ENCODE assay signal across 25 cellular contexts in genomic region chr18:78793313-78793712, GRCh38.
"Had no signal": no experiment of that assay in that cellular context is flagged by ENCODE, and none has a peak within 500 bp of the region (broad histone marks: within the 10 kb centered on the region; RNA-seq: fewer than 3 reads in every experiment).

No MANE protein-coding gene starts in this region.

- H3K27me3 ChIP-seq: gastrocnemius medialis, hepatocyte, neural progenitor cell, right atrium auricular region, testis, tibial artery had no signal

- H3K79me2 ChIP-seq: hepatocyte had no signal

- H3K4me3 ChIP-seq: gastrocnemius medialis, heart left ventricle, hepatocyte, lung, mucosa of descending colon, neural progenitor cell, prostate gland, right atrium auricular region, testis, tibial artery had no signal

- H3K36me3 ChIP-seq: gastrocnemius medialis, heart left ventricle, neural progenitor cell, prostate gland, right atrium auricular region, tibial artery had no signal

- H3K4me1 ChIP-seq: gastrocnemius medialis, heart left ventricle, neural progenitor cell, prostate gland, right atrium auricular region, testis had no signal

- ATAC-seq: effector memory CD8-positive, alpha-beta T cell; gastrocnemius medialis; heart left ventricle; left cardiac atrium; mucosa of descending colon; sciatic nerve; stimulated activated naive CD8-positive, alpha-beta T cell treated with anti-CD3 and anti-CD28 coated beads, Interleukin-15, Interleukin-2, amounts not matched to agents 100 U/mL and 50 U/mL, for 24 hours had no signal

- H3K27ac ChIP-seq: epithelial cell of prostate, gastrocnemius medialis, heart left ventricle, hepatocyte, neural progenitor cell, prostate gland, right atrium auricular region, testis, tibial artery had no signal

- H3K4me3 Mint-ChIP-seq: effector memory CD8-positive, alpha-beta T cell; memory B cell; mesothelial cell of epicardium; naive B cell; natural killer cell treated with Interleukin-12 subunit alpha and Interleukin-12 subunit beta and Interleukin-15 and Interleukin-18, amount 100 ng/mL, for 72 hours; stimulated activated memory B cell treated with anti-CD40 and anti-IgM and Interleukin-4, amounts not matched to agents 10 μg/mL and 1 μg/mL and 100 μg/mL, for 72 hours; type B pancreatic cell had no signal

- H3K27me3 Mint-ChIP-seq: naive B cell; natural killer cell treated with Interleukin-12 subunit alpha and Interleukin-12 subunit beta and Interleukin-15 and Interleukin-18, amount 100 ng/mL, for 72 hours; stimulated activated memory B cell treated with anti-CD40 and anti-IgM and Interleukin-4, amounts not matched to agents 10 μg/mL and 1 μg/mL and 100 μg/mL, for 72 hours had no signal

- H3K4me1 Mint-ChIP-seq: memory B cell; mesothelial cell of epicardium; naive B cell; neural progenitor cell; stimulated activated memory B cell treated with anti-CD40 and anti-IgM and Interleukin-4, amounts not matched to agents 10 μg/mL and 1 μg/mL and 100 μg/mL, for 72 hours had no signal

- H3K36me3 Mint-ChIP-seq: memory B cell; mesothelial cell of epicardium; naive B cell; natural killer cell treated with Interleukin-12 subunit alpha and Interleukin-12 subunit beta and Interleukin-15 and Interleukin-18, amount 100 ng/mL, for 72 hours; neural progenitor cell; stimulated activated memory B cell treated with anti-CD40 and anti-IgM and Interleukin-4, amounts not matched to agents 10 μg/mL and 1 μg/mL and 100 μg/mL, for 72 hours; type B pancreatic cell had no signal

- H3K4me2 ChIP-seq: hepatocyte, neural progenitor cell had no signal

- H3K27ac Mint-ChIP-seq: effector memory CD8-positive, alpha-beta T cell; memory B cell; mesothelial cell of epicardium; naive B cell; natural killer cell treated with Interleukin-12 subunit alpha and Interleukin-12 subunit beta and Interleukin-15 and Interleukin-18, amount 100 ng/mL, for 72 hours; stimulated activated memory B cell treated with anti-CD40 and anti-IgM and Interleukin-4, amounts not matched to agents 10 μg/mL and 1 μg/mL and 100 μg/mL, for 72 hours; type B pancreatic cell had no signal

- H3K9me3 ChIP-seq: gastrocnemius medialis, heart left ventricle, mucosa of descending colon, prostate gland, right atrium auricular region, testis, tibial artery had no signal

- H3K9me3 Mint-ChIP-seq: effector memory CD8-positive, alpha-beta T cell; mesothelial cell of epicardium; natural killer cell treated with Interleukin-12 subunit alpha and Interleukin-12 subunit beta and Interleukin-15 and Interleukin-18, amount 100 ng/mL, for 72 hours; neural progenitor cell; type B pancreatic cell had no signal

- DNase-seq: cortex of kidney; effector memory CD8-positive, alpha-beta T cell; gastrocnemius medialis; left cardiac atrium; mucosa of descending colon; naive B cell; nucleus accumbens; stimulated activated CD4-positive, alpha-beta T cell treated with anti-CD3 and anti-CD28 coated beads, Interleukin-4, amount 100 ng/mL, for 4 hours; stimulated activated naive CD8-positive, alpha-beta T cell treated with anti-CD3 and anti-CD28 coated beads, Interleukin-15, Interleukin-2, amounts not matched to agents 100 U/mL and 50 U/mL, for 24 hours; substantia nigra; testis had no signal

- H2AFZ ChIP-seq: hepatocyte, neural progenitor cell had no signal
